In the genomic region with DNA sequence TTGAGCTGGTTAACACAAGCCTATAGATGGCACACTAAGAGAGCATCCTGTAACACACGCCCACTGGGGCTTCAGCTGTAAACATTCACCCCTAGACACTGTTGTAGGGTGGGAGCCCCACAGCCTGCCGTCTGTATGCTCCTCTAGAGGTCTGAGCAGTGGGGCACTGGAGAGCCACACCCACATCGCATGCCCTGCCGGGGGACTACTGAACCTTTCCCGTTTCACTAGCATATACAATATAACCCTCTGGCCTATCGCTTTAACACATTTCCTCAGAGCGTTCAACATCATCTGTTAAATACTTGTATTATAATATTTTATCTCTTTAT, we compare ENCODE assay signal across 27 cellular contexts.
"Had no signal": no experiment of that assay in that cellular context is flagged by ENCODE, and none has a peak within 500 bp of the region (broad histone marks: within the 10 kb centered on the region; RNA-seq: fewer than 3 reads in every experiment).

No MANE protein-coding gene starts in this region.

- ATAC-seq: left cardiac atrium; left ventricle myocardium superior; sciatic nerve; stimulated activated naive B cell treated with anti-CD40 and anti-IgM and Interleukin-4, amounts not matched to agents 10 μg/mL and 1 μg/mL and 100 μg/mL, for 72 hours had no signal

- H3K27me3 Mint-ChIP-seq: activated naive CD4-positive, alpha-beta T cell treated with anti-CD3 and anti-CD28 coated beads, Interleukin-2, amount 10 ng/mL, durations not matched to agents 7 days and 5 days; activated naive CD8-positive, alpha-beta T cell treated with anti-CD3 and anti-CD28 coated beads, Interleukin-2, amount 10 ng/mL, durations not matched to agents 7 days and 5 days; progenitor cell of endocrine pancreas; stimulated activated naive B cell treated with anti-CD40 and anti-IgM and Interleukin-4, amounts not matched to agents 10 μg/mL and 1 μg/mL and 100 μg/mL, for 72 hours had no signal

- H3K4me1 ChIP-seq: esophagus muscularis mucosa, suprapubic skin, transverse colon had no signal

- H3K9me3 Mint-ChIP-seq: activated naive CD4-positive, alpha-beta T cell treated with anti-CD3 and anti-CD28 coated beads, Interleukin-2, amount 10 ng/mL, durations not matched to agents 7 days and 5 days; activated naive CD8-positive, alpha-beta T cell treated with anti-CD3 and anti-CD28 coated beads, Interleukin-2, amount 10 ng/mL, durations not matched to agents 7 days and 5 days; activated T-helper 1 cell treated with anti-CD3 and anti-CD28 coated beads, Interleukin-12 subunit alpha, Interleukin-12 subunit beta, Interleukin-2, Interleukin-4 antibody, amounts not matched to agents 30 ng/mL and 10 ng/mL and 1 ng/mL, durations not matched to agents 14 hours and 24 hours and 36 hours; nephron; T-helper 2 cell treated with Interferon-gamma antibody and Interleukin-4, amounts not matched to agents 5 μg/mL and 100 μg/mL, for 36 hours had no signal

- H3K27ac Mint-ChIP-seq: activated naive CD4-positive, alpha-beta T cell treated with anti-CD3 and anti-CD28 coated beads, Interleukin-2, amount 10 ng/mL, durations not matched to agents 7 days and 5 days; activated naive CD8-positive, alpha-beta T cell treated with anti-CD3 and anti-CD28 coated beads, Interleukin-2, amount 10 ng/mL, durations not matched to agents 7 days and 5 days; activated T-helper 1 cell treated with anti-CD3 and anti-CD28 coated beads, Interleukin-12 subunit alpha, Interleukin-12 subunit beta, Interleukin-2, Interleukin-4 antibody, amounts not matched to agents 30 ng/mL and 10 ng/mL and 1 ng/mL, durations not matched to agents 14 hours and 24 hours and 36 hours; nephron; progenitor cell of endocrine pancreas; stimulated activated naive B cell treated with anti-CD40 and anti-IgM and Interleukin-4, amounts not matched to agents 10 μg/mL and 1 μg/mL and 100 μg/mL, for 72 hours; T-helper 2 cell treated with Interferon-gamma antibody and Interleukin-4, amounts not matched to agents 5 μg/mL and 100 μg/mL, for 36 hours had no signal

- H3K4me1 Mint-ChIP-seq: activated naive CD4-positive, alpha-beta T cell treated with anti-CD3 and anti-CD28 coated beads, Interleukin-2, amount 10 ng/mL, durations not matched to agents 7 days and 5 days; activated naive CD8-positive, alpha-beta T cell treated with anti-CD3 and anti-CD28 coated beads, Interleukin-2, amount 10 ng/mL, durations not matched to agents 7 days and 5 days; nephron; stimulated activated naive B cell treated with anti-CD40 and anti-IgM and Interleukin-4, amounts not matched to agents 10 μg/mL and 1 μg/mL and 100 μg/mL, for 72 hours had no signal

- H3K9me3 ChIP-seq: esophagus muscularis mucosa, ovary, stomach, suprapubic skin, transverse colon had no signal

- H3K36me3 ChIP-seq: esophagus muscularis mucosa, ovary, stomach, suprapubic skin, transverse colon had no signal

- H3K27ac ChIP-seq: esophagus muscularis mucosa, ovary, skin epidermis, stomach, suprapubic skin, transverse colon had no signal

- DNase-seq: activated CD4-positive, alpha-beta T cell treated with anti-CD3 and anti-CD28 coated beads for 4 hours; activated CD4-positive, alpha-beta T cell treated with anti-CD3 and anti-CD28 coated beads, Interleukin-2, amount 50 U/mL, for 48 hours; activated CD8-positive, alpha-beta memory T cell treated with anti-CD3 and anti-CD28 coated beads, Interleukin-2, amount 50 U/mL, for 4 hours; activated effector memory CD4-positive, alpha-beta T cell treated with anti-CD3 and anti-CD28 coated beads, Interleukin-2, amount 50 U/mL, for 16 hours; activated naive CD4-positive, alpha-beta T cell treated with anti-CD3 and anti-CD28 coated beads, Interleukin-2, amount 10 ng/mL, durations not matched to agents 7 days and 5 days; activated naive CD8-positive, alpha-beta T cell treated with anti-CD3 and anti-CD28 coated beads, Interleukin-2, amount 10 ng/mL, durations not matched to agents 7 days and 5 days; activated T-cell treated with anti-CD3 and anti-CD28 coated beads, Interleukin-2, amount 50 U/mL, for 1 hour; amniotic stem cell; islet precursor cell; left cardiac atrium; left ventricle myocardium superior; mammary epithelial cell; ovary; stimulated activated CD4-positive, alpha-beta T cell treated with anti-CD3 and anti-CD28 coated beads, Interleukin-4, amount 100 ng/mL, for 4 hours; stimulated activated CD8-positive, alpha-beta memory T cell treated with anti-CD3 and anti-CD28 coated beads, Interleukin-4, amount 100 ng/mL, for 48 hours; stimulated activated naive B cell treated with anti-CD40 and anti-IgM and Interleukin-4, amounts not matched to agents 10 μg/mL and 1 μg/mL and 100 μg/mL, for 72 hours; stomach; T-helper 1 cell; transverse colon had no signal

- H3K4me3 Mint-ChIP-seq: activated naive CD4-positive, alpha-beta T cell treated with anti-CD3 and anti-CD28 coated beads, Interleukin-2, amount 10 ng/mL, durations not matched to agents 7 days and 5 days; activated naive CD8-positive, alpha-beta T cell treated with anti-CD3 and anti-CD28 coated beads, Interleukin-2, amount 10 ng/mL, durations not matched to agents 7 days and 5 days; activated T-helper 1 cell treated with anti-CD3 and anti-CD28 coated beads, Interleukin-12 subunit alpha, Interleukin-12 subunit beta, Interleukin-2, Interleukin-4 antibody, amounts not matched to agents 30 ng/mL and 10 ng/mL and 1 ng/mL, durations not matched to agents 14 hours and 24 hours and 36 hours; nephron; stimulated activated naive B cell treated with anti-CD40 and anti-IgM and Interleukin-4, amounts not matched to agents 10 μg/mL and 1 μg/mL and 100 μg/mL, for 72 hours; T-helper 2 cell treated with Interferon-gamma antibody and Interleukin-4, amounts not matched to agents 5 μg/mL and 100 μg/mL, for 36 hours had no signal

- H3K4me3 ChIP-seq: esophagus muscularis mucosa, ovary, skin epidermis, stomach, suprapubic skin, transverse colon had no signal

- H3K36me3 Mint-ChIP-seq: activated naive CD4-positive, alpha-beta T cell treated with anti-CD3 and anti-CD28 coated beads, Interleukin-2, amount 10 ng/mL, durations not matched to agents 7 days and 5 days; activated naive CD8-positive, alpha-beta T cell treated with anti-CD3 and anti-CD28 coated beads, Interleukin-2, amount 10 ng/mL, durations not matched to agents 7 days and 5 days; stimulated activated naive B cell treated with anti-CD40 and anti-IgM and Interleukin-4, amounts not matched to agents 10 μg/mL and 1 μg/mL and 100 μg/mL, for 72 hours had no signal

- H3K27me3 ChIP-seq: esophagus muscularis mucosa, ovary, stomach, suprapubic skin, transverse colon had no signal
